Comparison of ENCODE assay signal across 18 cellular contexts in the genomic region with DNA sequence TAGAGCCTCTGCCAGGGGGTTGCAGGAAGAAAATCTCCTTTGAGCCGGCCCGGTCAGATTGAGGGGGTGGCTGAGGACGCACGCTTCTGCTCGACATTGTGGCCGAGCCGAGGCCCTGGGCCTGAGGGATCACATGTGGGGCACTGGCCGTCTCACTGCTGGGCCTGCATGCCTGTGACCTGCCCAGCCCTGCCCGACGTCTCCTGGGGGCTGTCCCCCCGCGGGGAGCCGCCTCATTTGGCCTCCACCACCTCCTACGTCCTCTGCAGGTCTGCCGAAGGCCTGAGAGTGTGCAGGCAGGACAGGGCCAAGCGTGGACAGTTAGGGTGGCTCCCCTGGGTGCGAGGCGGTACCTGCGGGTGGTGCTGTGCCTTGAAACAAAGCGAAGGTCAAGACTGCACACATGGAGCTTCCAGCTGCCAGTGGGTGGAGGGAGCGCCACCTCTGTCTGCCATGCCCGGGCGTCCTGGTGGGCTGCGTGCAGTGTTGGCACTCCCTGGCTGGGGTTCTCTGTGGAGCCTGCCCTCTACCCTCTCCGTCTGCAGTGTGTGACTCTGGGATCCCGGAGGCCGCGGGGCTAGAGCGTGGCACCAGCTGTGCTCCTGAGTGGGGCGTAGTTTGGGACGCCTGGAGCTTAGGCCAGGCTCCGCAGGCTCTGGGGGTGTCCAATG. TPM values are rescaled to one million over a fixed set of nuclear protein-coding genes. Genes with fewer than 3 reads are reported as not detected.
DNase-seq lines count a peak whose midpoint lies in the region; ATAC-seq and TF ChIP-seq lines count a peak whose summit lies in the region.
"Had no signal": no experiment of that assay in that cellular context is flagged by ENCODE, and none has a peak within 500 bp of the region (broad histone marks: within the 10 kb centered on the region; RNA-seq: fewer than 3 reads in every experiment).

No MANE protein-coding gene starts in this region.

- H3K4me3 ChIP-seq in HEK293 (ENCODE audit: low read depth, low read length) (no peak overlapping the region), right cardiac atrium (ENCODE audit: low read length) (no peak overlapping the region), sigmoid colon (no peak overlapping the region), brain microvascular endothelial cell (ENCODE audit: low read depth, low read length) (no peak overlapping the region)

- in situ Hi-C loops in brain microvascular endothelial cell (cut with HindIII; ENCODE audit: low pct_ligation_motif_present, low sequenced_read_pairs) = no loop called here

- no peak overlapping the region for H3K27ac ChIP-seq in HEK293 (ENCODE audit: extremely low read depth, low read depth, low read length)
- peak overlapping the region; percentile 85 for H3K27ac ChIP-seq in right cardiac atrium (ENCODE audit: low read length)
- no peak overlapping the region for H3K27ac ChIP-seq in sigmoid colon
- H3K27ac ChIP-seq in brain microvascular endothelial cell = no peak overlapping the region

- 90% methylated on average over 32 of the region's 32 CpGs for WGBS in right cardiac atrium
- 95 to 97% methylated on average over 32 of the region's 32 CpGs for WGBS in sigmoid colon, 2 donors

- intact Hi-C loops in right cardiac atrium (cut with DNase I) (no loop called here), sigmoid colon (cut with DNase I) (no loop called here), left colon (cut with DNase I, micrococcal nuclease) (no loop called here)

- H3K27me3 Mint-ChIP-seq in glutamatergic neuron (ENCODE audit: unreplicated experiment) = peaks cover 14% of the 10 kb centered on the region
- H3K27me3 Mint-ChIP-seq: CD4-positive, CD25-positive, alpha-beta regulatory T cell had no signal

- H3K4me1 ChIP-seq in HEK293 (ENCODE audit: control insufficient read depth, insufficient read depth, low read length) (no peaks in the 10 kb centered on the region), right cardiac atrium (ENCODE audit: control insufficient read depth, insufficient read depth, low read length) (peaks cover 3% of the 10 kb centered on the region), sigmoid colon (no peaks in the 10 kb centered on the region)
- H3K4me1 ChIP-seq: BE2C had no signal

- POLR2A ChIA-PET in HEK293 (lab: Yijun Ruan, JAX) = no interaction called here

- H3K36me3 ChIP-seq in HEK293 (ENCODE audit: control insufficient read depth in 2 of 2, insufficient read depth in 1 of 2, low read length in 2 of 2) (peaks cover 4 to 59% of the 10 kb centered on the region in 2 experiments; a peak in 2 of 3 replicates), sigmoid colon (peaks cover 0 to 4% (median 0%) of the 10 kb centered on the region in 4 donors), brain microvascular endothelial cell (replicated peaks) (no peaks in the 10 kb centered on the region)

- TF ChIP-seq EP300 in sigmoid colon (IDR thresholded peaks at IDR 0.05) = no peak

- no peak overlapping the region for H3K4me3 Mint-ChIP-seq in glutamatergic neuron (ENCODE audit: unreplicated experiment)
- H3K4me3 Mint-ChIP-seq: CD4-positive, CD25-positive, alpha-beta regulatory T cell had no signal

- peak overlapping the region; percentile 22 for H3K27ac Mint-ChIP-seq in glutamatergic neuron (ENCODE audit: unreplicated experiment)
- H3K27ac Mint-ChIP-seq: CD4-positive, CD25-positive, alpha-beta regulatory T cell had no signal

- TF ChIP-seq CTCF in HEK293 (tag by site-specific recombination; IDR thresholded peaks at IDR 0.05) (no peak), glutamatergic neuron (IDR thresholded peaks at IDR 0.05; ENCODE audit: partially characterized antibody, unreplicated experiment) (no peak), sigmoid colon (IDR thresholded peaks at IDR 0.05) (no peak), brain microvascular endothelial cell (IDR thresholded peaks at IDR 0.05; ENCODE audit: low read depth, low read length, missing control alignments) (no peak)

- H3K9me3 ChIP-seq in HEK293 (ENCODE audit: control insufficient read depth, insufficient read depth, low read depth, low read length) (no peaks in the 10 kb centered on the region), right cardiac atrium (ENCODE audit: control insufficient read depth, low read length) (no peaks in the 10 kb centered on the region), sigmoid colon (no peaks in the 10 kb centered on the region)
- H3K9me3 ChIP-seq: BE2C, SK-N-SH had no signal

- peaks cover 17% of the 10 kb centered on the region for H3K4me1 Mint-ChIP-seq in glutamatergic neuron (ENCODE audit: low read depth, unreplicated experiment)

- H3K36me3 Mint-ChIP-seq in glutamatergic neuron (ENCODE audit: unreplicated experiment) = peaks cover 21% of the 10 kb centered on the region

- no peaks in the 10 kb centered on the region for H3K27me3 ChIP-seq in right cardiac atrium (ENCODE audit: control insufficient read depth, insufficient read depth)
- no peaks in the 10 kb centered on the region for H3K27me3 ChIP-seq in sigmoid colon
- H3K27me3 ChIP-seq in brain microvascular endothelial cell (replicated peaks) = no peaks in the 10 kb centered on the region
- H3K27me3 ChIP-seq: BE2C had no signal

- DNase-seq in glutamatergic neuron (no peak), right cardiac atrium (peak in 2 of 3 donors; percentile 64 to 68), sigmoid colon (peak; percentile 51), brain microvascular endothelial cell (no peak), left colon (no peak), NCI-H2081 (lab: John Stamatoyannopoulos, UW) (no peak)
- DNase-seq: BE2C; CD4-positive, CD25-positive, alpha-beta regulatory T cell; COR-L47; IMR-90; Karpas-422; NCI-H1092; NCI-H2081 treated with DMSO at 0.1 percent for 48 hours; NCI-H748 treated with DMSO at 0.1 percent for 48 hours; SHP77 treated with DMSO at 0.1 percent for 48 hours; SK-N-SH had no signal

- CTCF ChIA-PET in HEK293 (lab: Yijun Ruan, JAX) = interaction anchor here (0.6 to 0.8 kb wide), 3 partner anchors 66 to 260 kb away, joined by 4 to 6 read pairs (median 4); partner anchors contain the start of gene PRMT2

- peak; percentile 48 to 56 for ATAC-seq in right cardiac atrium
- no peak for ATAC-seq in GM19397 (IDR thresholded peaks at IDR 0.05; ENCODE audit: unreplicated experiment)
- ATAC-seq in left colon = no peak

- peaks cover 19% of the 10 kb centered on the region for H3K9me3 Mint-ChIP-seq in glutamatergic neuron (ENCODE audit: unreplicated experiment)

- TF ChIP-seq POLR2A in sigmoid colon (IDR thresholded peaks at IDR 0.05) = no peak

TF ChIP-seq in HEK293, 187 proteins besides CTCF, POLR2A, EP300 and RAD21:
- TF ChIP-seq SALL2 (tag by site-specific recombination; IDR thresholded peaks at IDR 0.05; ENCODE audit: borderline replicate concordance) = no peak
- TF ChIP-seq KLF10 (tag by site-specific recombination; IDR thresholded peaks at IDR 0.05) = no peak
- TF ChIP-seq ZNF292 (tag by site-specific recombination; IDR thresholded peaks at IDR 0.05; ENCODE audit: borderline replicate concordance, low read depth) = no peak
- no peak for TF ChIP-seq ZNF23 (tag by site-specific recombination; IDR thresholded peaks at IDR 0.05; ENCODE audit: borderline replicate concordance)
- no peak for TF ChIP-seq ZNF529 (tag by site-specific recombination; IDR thresholded peaks at IDR 0.05; ENCODE audit: insufficient replicate concordance)
- no peak for TF ChIP-seq ZNF184 (tag by site-specific recombination; IDR thresholded peaks at IDR 0.05)
- TF ChIP-seq AEBP2 (tag by site-specific recombination; IDR thresholded peaks at IDR 0.05; ENCODE audit: borderline replicate concordance) = no peak
- 0 out of 2 replicates have a peak, but pooled peaks have one; percentile 38 for TF ChIP-seq ZIC2 (tag by site-specific recombination; IDR thresholded peaks at IDR 0.05)

RNA-seq across cellular contexts. Expression of gene PCNT, which starts 51.7 kb away (rescaled TPM):
- 117 TPM for total RNA-seq in glutamatergic neuron (ENCODE audit: unreplicated experiment)
- 10 to 100 TPM; 25.3 to 29.6 (median 27.9) TPM for total RNA-seq in right cardiac atrium
- polyA plus RNA-seq in right cardiac atrium = 20.8 TPM
- 10 to 100 TPM; 17.4 to 49.6 (median 26.0) TPM for total RNA-seq in sigmoid colon
- polyA plus RNA-seq in sigmoid colon = 10 to 100 TPM in 1 of 3 donors, 1 to 10 TPM in 2; 6.0 to 20.7 (median 6.2) TPM
- 10 to 100 TPM; 17.6 to 28.8 TPM for total RNA-seq in left colon

RNA-seq across cellular contexts. Expression of gene C21orf58, which starts 52.0 kb away (rescaled TPM):
- total RNA-seq in glutamatergic neuron (ENCODE audit: unreplicated experiment) = 9.7 TPM
- total RNA-seq in right cardiac atrium = 1 to 10 TPM in 3 of 4 donors, under 1 TPM in 1; 0.84 to 2.1 (median 1.7) TPM
- polyA plus RNA-seq in right cardiac atrium = 1.4 TPM
- 1 to 10 TPM; 1.4 to 4.7 (median 1.9) TPM for total RNA-seq in sigmoid colon
- 1 to 10 TPM in 2 of 3 donors, under 1 TPM in 1; 0.92 to 7.4 (median 1.8) TPM for polyA plus RNA-seq in sigmoid colon
- 1 to 10 TPM; 4.6 to 9.8 TPM for total RNA-seq in left colon

Comparison
In these comparisons a context has a peak if more than half of its experiments do, and no peak if none do; other contexts are left out.
1. DNase-seq: peak in right cardiac atrium (2 of 3) and sigmoid colon (single experiment); none in glutamatergic neuron (single experiment), brain microvascular endothelial cell (single experiment), left colon (0 of 2) and NCI-H2081 (0 of 2).
2. ATAC-seq: peak in right cardiac atrium (2 of 2); none in GM19397 (single experiment) and left colon (single experiment).